In the genomic region with DNA sequence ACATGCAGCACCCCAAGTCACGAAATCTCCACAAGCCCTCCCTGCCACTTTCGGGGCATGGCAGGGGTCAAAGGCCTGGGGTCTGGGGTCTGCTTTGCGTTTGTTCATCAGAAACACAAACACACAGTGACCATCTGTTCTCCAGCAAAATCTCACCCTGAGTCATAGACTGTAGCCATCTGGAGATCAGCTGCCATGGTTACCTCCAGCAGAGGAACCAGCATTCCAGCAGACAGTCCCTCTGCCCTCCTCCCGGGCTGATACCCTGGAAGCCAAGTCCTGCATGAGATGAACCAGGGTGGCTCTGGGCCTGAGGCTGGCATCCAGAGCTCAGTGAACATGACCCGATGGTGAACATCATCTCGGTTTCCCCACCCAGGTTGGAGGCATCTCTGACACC, we compare ENCODE assay signal across 7 cellular contexts. TPM values are rescaled to one million over a fixed set of nuclear protein-coding genes. Genes with fewer than 3 reads are reported as not detected.
"Had no signal": no experiment of that assay in that cellular context is flagged by ENCODE, and none has a peak within 500 bp of the region (broad histone marks: within the 10 kb centered on the region; RNA-seq: fewer than 3 reads in every experiment).

No MANE protein-coding gene starts in this region.

RNA-seq across cellular contexts. Expression of a gene that starts 4.6 kb away (rescaled TPM):
- total RNA-seq: GM23248, GM23338, H1, H4, H9, HFFc6 had no signal

RNA-seq across cellular contexts. Expression of a gene that starts 14.2 kb away (rescaled TPM):
- total RNA-seq: GM23248, H4, HFFc6 had no signal
- polyA plus RNA-seq: GM23248 had no signal

RNA-seq across cellular contexts. Expression of a gene that starts 23.4 kb away (rescaled TPM):
- total RNA-seq: GM23248, GM23338, H1, H4, H7, H9 had no signal
- polyA plus RNA-seq: GM23248, H1 had no signal
